In genomic region chr3:40691598-40691905, GRCh38 we compare ENCODE assay signal across 17 cellular contexts.
A peak's percentile ranks its signal among the peaks of the same experiment; 100 is the strongest.
DNase-seq lines count a peak whose midpoint lies in the region; ATAC-seq, FAIRE-seq and TF ChIP-seq lines count a peak whose summit lies in the region.
"Had no signal": no experiment of that assay in that cellular context is flagged by ENCODE, and none has a peak within 500 bp of the region (broad histone marks: within the 10 kb centered on the region; RNA-seq: fewer than 3 reads in every experiment).

No MANE protein-coding gene starts in this region.

- peak; percentile 8 for DNase-seq in NCI-H2196 treated with DMSO at 0.1 percent for 48 hours (lab: John Stamatoyannopoulos, UW; ENCODE audit: unreplicated experiment)
- peak; percentile 16 for DNase-seq in endothelial cell of umbilical vein (ENCODE audit: low read depth, low spot score)
- DNase-seq in lower lobe of right lung = no peak
- DNase-seq in thyroid gland = peak; percentile 69 to 76
- DNase-seq in DMS 273 treated with DMSO at 0.1 percent for 48 hours (lab: John Stamatoyannopoulos, UW) = no peak
- no peak for DNase-seq in NCI-H69 (lab: John Stamatoyannopoulos, UW)
- no peak for DNase-seq in NCI-H1048 (lab: John Stamatoyannopoulos, UW)
- DNase-seq: activated naive CD4-positive, alpha-beta T cell treated with anti-CD3 and anti-CD28 coated beads, Interleukin-2, amount 50 U/mL, for 16 hours; cerebellar nuclear complex; KBM-7; mesenchymal stem cell; NCI-H187 treated with DMSO at 0.1 percent for 48 hours had no signal

- H3K4me3 ChIP-seq in endothelial cell of umbilical vein (replicated peaks in 1 of 3; ENCODE audit: insufficient read depth in 1 of 3, low read depth in 1 of 3, low read length in 3 of 3) = no peak overlapping the region
- H3K4me3 ChIP-seq in lower lobe of right lung = no peak overlapping the region
- H3K4me3 ChIP-seq in thyroid gland (replicated peaks in 1 of 3) = no peak overlapping the region
- H3K4me3 ChIP-seq: SJSA1 had no signal

- H3K27ac ChIP-seq in endothelial cell of umbilical vein (ENCODE audit: insufficient read depth, low read depth, low read length) (no peak overlapping the region), lower lobe of right lung (peak overlapping the region; percentile 39), thyroid gland (peak overlapping the region in 2 of 3 donors; percentile 44 to 64)
- H3K27ac ChIP-seq: epithelial cell of prostate, SJSA1 had no signal

- no peak overlapping the region for H3K9ac ChIP-seq in endothelial cell of umbilical vein (replicated peaks; ENCODE audit: extremely low read depth, insufficient read depth, low read length)
- H3K9ac ChIP-seq: parathyroid adenoma had no signal

- H3K79me2 ChIP-seq in endothelial cell of umbilical vein (ENCODE audit: control insufficient read depth, insufficient read depth, low read length) = no peaks in the 10 kb centered on the region
- H3K79me2 ChIP-seq: parathyroid adenoma had no signal

- H2AFZ ChIP-seq in endothelial cell of umbilical vein (ENCODE audit: low read depth, low read length) = no peak overlapping the region
- H2AFZ ChIP-seq: parathyroid adenoma had no signal

- TF ChIP-seq CTCF in endothelial cell of umbilical vein (IDR thresholded peaks at IDR 0.05; ENCODE audit: extremely low read depth in 1 of 2, insufficient read depth in 1 of 2, low read depth in 1 of 2, low read length in 2 of 2) = no peak
- no peak for TF ChIP-seq CTCF in lower lobe of right lung (IDR thresholded peaks at IDR 0.05)
- TF ChIP-seq CTCF in thyroid gland (IDR thresholded peaks at IDR 0.05) = no peak

- ATAC-seq in lower lobe of right lung (no peak), GM18909 (IDR thresholded peaks at IDR 0.05; ENCODE audit: poor library complexity, unreplicated experiment) (no peak)

- intact Hi-C loops in endothelial cell of umbilical vein (cut with micrococcal nuclease) = no loop called here
- intact Hi-C loops in lower lobe of right lung (cut with DNase I) = no loop called here
- intact Hi-C loops in thyroid gland (cut with DNase I) = no loop called here

- H3K9me3 ChIP-seq in endothelial cell of umbilical vein (replicated peaks; ENCODE audit: control insufficient read depth, insufficient read depth, low read length) = no peaks in the 10 kb centered on the region
- H3K9me3 ChIP-seq in lower lobe of right lung = no peaks in the 10 kb centered on the region
- no peaks in the 10 kb centered on the region for H3K9me3 ChIP-seq in thyroid gland
- H3K9me3 ChIP-seq: SJSA1 had no signal

- H3K4me2 ChIP-seq in endothelial cell of umbilical vein (ENCODE audit: insufficient read depth, low read length) = no peak overlapping the region

- H3K27me3 ChIP-seq in endothelial cell of umbilical vein (ENCODE audit: control insufficient read depth in 2 of 2, insufficient read depth in 2 of 2, low read length in 2 of 2) (peaks cover 9 to 15% of the 10 kb centered on the region in 2 experiments), lower lobe of right lung (ENCODE audit: low read depth) (no peaks in the 10 kb centered on the region), thyroid gland (no peaks in the 10 kb centered on the region)
- H3K27me3 ChIP-seq: SJSA1 had no signal

- no peaks in the 10 kb centered on the region for H4K20me1 ChIP-seq in endothelial cell of umbilical vein (replicated peaks; ENCODE audit: control insufficient read depth, extremely low read depth, insufficient read depth, low read length)

- no peak for FAIRE-seq in endothelial cell of umbilical vein (lab: Jason Lieb, UNC)
- FAIRE-seq: TTC549 had no signal

- POLR2A ChIA-PET in endothelial cell of umbilical vein (lab: Charles Lee) = no interaction called here

- no peaks in the 10 kb centered on the region for H3K9me1 ChIP-seq in endothelial cell of umbilical vein (replicated peaks; ENCODE audit: control insufficient read depth, extremely low read depth, insufficient read depth, low read length)

- no peak for TF ChIP-seq POLR2A in endothelial cell of umbilical vein (IDR thresholded peaks at IDR 0.05; ENCODE audit: low read depth, low read length)
- no peak for TF ChIP-seq POLR2A in thyroid gland (IDR thresholded peaks at IDR 0.05)

- no peaks in the 10 kb centered on the region for H3K36me3 ChIP-seq in endothelial cell of umbilical vein (ENCODE audit: control insufficient read depth in 2 of 2, extremely low read depth in 1 of 2, insufficient read depth in 2 of 2, low read length in 2 of 2)
- no peaks in the 10 kb centered on the region for H3K36me3 ChIP-seq in lower lobe of right lung
- H3K36me3 ChIP-seq in thyroid gland = no peaks in the 10 kb centered on the region
- H3K36me3 ChIP-seq: SJSA1 had no signal

- dilution Hi-C loops in endothelial cell of umbilical vein (cut with MboI; ENCODE audit: extremely low pct_ligation_motif_present, low sequenced_read_pairs) = no loop called here

- CTCF ChIA-PET in endothelial cell of umbilical vein (lab: Charles Lee) = interaction anchor here (1.3 kb wide), 1 partner anchor 18 kb away, joined by 3 read pairs; no protein-coding TSS in a partner anchor

- no TSS peak for BruUV-seq in endothelial cell of umbilical vein (replicated peaks; lab: Mats Ljungman, UMichigan)

- no peaks in the 10 kb centered on the region for H3K4me1 ChIP-seq in endothelial cell of umbilical vein (ENCODE audit: control insufficient read depth, extremely low read depth, insufficient read depth, low read length)
- H3K4me1 ChIP-seq in lower lobe of right lung = peaks cover 44% of the 10 kb centered on the region
- peaks cover 30 to 44% of the 10 kb centered on the region in 2 donors for H3K4me1 ChIP-seq in thyroid gland
- H3K4me1 ChIP-seq: parathyroid adenoma, SJSA1 had no signal

- WGBS in thyroid gland, 2 donors = 0 to 10% methylated on average over 1 of the region's 1 CpG

TF ChIP-seq in endothelial cell of umbilical vein, 7 proteins besides CTCF, POLR2A, EP300 and RAD21:
- TF ChIP-seq FOS (IDR thresholded peaks at IDR 0.05; ENCODE audit: borderline replicate concordance, insufficient read depth, low read length) (no peak), JUN (IDR thresholded peaks at IDR 0.05; ENCODE audit: borderline replicate concordance, insufficient read depth, insufficient read length, low read depth) (no peak), MYC (IDR thresholded peaks at IDR 0.05; ENCODE audit: low read depth, low read length) (no peak), POLR2AphosphoS5 (IDR thresholded peaks at IDR 0.05; ENCODE audit: insufficient read depth, low read depth, low read length) (no peak), GATA2 (IDR thresholded peaks at IDR 0.05; ENCODE audit: insufficient read depth, insufficient read length, low read depth, low read length) (no peak), EZH2 (IDR thresholded peaks at IDR 0.05; ENCODE audit: borderline replicate concordance, low read depth, low read length, severe bottlenecking) (no peak), MAX (IDR thresholded peaks at IDR 0.05; ENCODE audit: insufficient read depth, insufficient read length) (no peak)
TF ChIP-seq in endothelial cell of umbilical vein: peak in this region for 0.

Comparison
In these comparisons a context has a peak if more than half of its experiments do, and no peak if none do; other contexts are left out.
1. DNase-seq: peak in NCI-H2196 treated with DMSO at 0.1 percent for 48 hours (single experiment), endothelial cell of umbilical vein (single experiment) and thyroid gland (2 of 2); none in lower lobe of right lung (single experiment), DMS 273 treated with DMSO at 0.1 percent for 48 hours (single experiment), NCI-H69 (single experiment) and NCI-H1048 (single experiment).